ENCODE assay signal across 1 cellular context in genomic region chr12:56081393-56082347, GRCh38.
TF ChIP-seq lines count a peak whose summit lies in the region.

No MANE protein-coding gene starts in this region.

TF ChIP-seq in HepG2, 621 proteins besides CTCF, POLR2A, EP300 and RAD21 (continued from another document):
- TF ChIP-seq POGK (CRISPR knock-in tag; conservative IDR thresholded peaks at IDR 0.05) (peak; percentile 94; the same call in 1 of the 2 replicates), JUNB (CRISPR knock-in tag; IDR thresholded peaks at IDR 0.05; ENCODE audit: borderline replicate concordance) (peak; percentile 83; the same call in 1 of the 2 replicates)
